In the genomic region with DNA sequence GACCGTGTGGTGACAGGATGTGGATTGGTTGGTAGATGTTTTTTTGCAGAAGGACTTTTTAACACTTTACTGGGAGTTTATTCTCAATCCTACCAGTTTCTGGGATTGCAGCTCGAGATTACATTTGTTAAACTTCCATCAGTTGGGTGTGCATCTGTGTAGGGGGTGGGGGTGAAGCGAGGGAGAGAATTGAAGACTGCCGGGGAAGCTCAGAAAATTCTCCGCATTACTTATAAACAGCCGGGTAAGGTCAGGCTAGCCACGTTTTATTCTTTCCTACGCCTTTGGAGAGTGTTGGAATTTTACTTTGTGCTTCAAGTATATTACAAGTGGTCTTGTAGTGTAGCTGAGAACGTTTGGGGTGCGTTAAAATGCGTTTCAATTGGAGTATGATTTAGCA, we compare ENCODE assay signal across 8 cellular contexts. TPM values are rescaled to one million over a fixed set of nuclear protein-coding genes. Genes with fewer than 3 reads are reported as not detected.
A peak's percentile ranks its signal among the peaks of the same experiment; 100 is the strongest.
DNase-seq lines count a peak whose midpoint lies in the region; ATAC-seq and TF ChIP-seq lines count a peak whose summit lies in the region.

No MANE protein-coding gene starts in this region.

- H3K4me3 ChIP-seq in SJCRH30 (peak overlapping the region; percentile 97), fibroblast of mammary gland (ENCODE audit: control insufficient read depth, low read depth, low read length) (peak overlapping the region; percentile 81), sigmoid colon (peak overlapping the region; percentile 47 to 85 (median 74))

- DNase-seq in GM13977 (ENCODE audit: low spot score) (peak; percentile 20), SJCRH30 (peak in 1 of 2 experiments; percentile 11), fibroblast of mammary gland (ENCODE audit: low read depth) (no peak), sigmoid colon (no peak), GM13976 (ENCODE audit: low spot score) (no peak), NCI-H2227 treated with DMSO at 0.1 percent for 48 hours (lab: John Stamatoyannopoulos, UW) (no peak)

- intact Hi-C loops in sigmoid colon (cut with DNase I), result loop anchor here (5.0 to 10.0 kb wide), 3 partner anchors 90 to 1100 kb away; partner anchors contain the start of genes GSDME and IGF2BP3

- in situ Hi-C loops in GM13977 (cut with MboI; ENCODE audit: low pct_unique_long_range_greater_than_20kb, low sequenced_read_pairs, unreplicated experiment) (no loop called here), GM13976 (cut with MboI; ENCODE audit: low sequenced_read_pairs, unreplicated experiment) (loop anchor here (10.0 kb wide), 1 partner anchor 160 kb away; no protein-coding TSS in a partner anchor)

- 20 to 21% methylated on average over 11 of the region's 11 CpGs for WGBS in sigmoid colon, 2 donors

- H3K36me3 ChIP-seq in SJCRH30 (0 out of 2 replicates have a peak, but pooled peaks cover 2% of the 10 kb centered on the region), sigmoid colon (no peaks in the 10 kb centered on the region)

- no peak for ATAC-seq in HG02840 (IDR thresholded peaks at IDR 0.05; ENCODE audit: low FRiP score, unreplicated experiment)
- ATAC-seq in GM18520 (IDR thresholded peaks at IDR 0.05; ENCODE audit: unreplicated experiment), result no peak

- no peak for TF ChIP-seq EP300 in sigmoid colon (IDR thresholded peaks at IDR 0.05)

- H3K9me3 ChIP-seq in SJCRH30 (replicated peaks) (no peaks in the 10 kb centered on the region), sigmoid colon (no peaks in the 10 kb centered on the region)

- H3K27ac ChIP-seq in SJCRH30 (peak overlapping the region; percentile 38), sigmoid colon (peak overlapping the region; percentile 72 to 83 (median 80))

- H3K4me1 ChIP-seq in SJCRH30, result no peaks in the 10 kb centered on the region
- peaks cover 0 to 14% (median 9%) of the 10 kb centered on the region in 4 donors for H3K4me1 ChIP-seq in sigmoid colon

- no peak for TF ChIP-seq POLR2A in sigmoid colon (IDR thresholded peaks at IDR 0.05)

- H3K27me3 ChIP-seq in SJCRH30, result peaks cover 11% of the 10 kb centered on the region; the same call in 1 of the 2 replicates
- H3K27me3 ChIP-seq in sigmoid colon, result no peaks in the 10 kb centered on the region

- TF ChIP-seq CTCF in GM13977 (IDR thresholded peaks at IDR 0.05; ENCODE audit: extremely low read depth, insufficient read depth, missing control alignments), result no peak
- no peak for TF ChIP-seq CTCF in fibroblast of mammary gland (conservative IDR thresholded peaks at IDR 0.05; ENCODE audit: control insufficient read depth, insufficient read depth, low read depth, low read length)
- TF ChIP-seq CTCF in sigmoid colon (IDR thresholded peaks at IDR 0.05), result no peak
- no peak for TF ChIP-seq CTCF in GM13976 (IDR thresholded peaks at IDR 0.05; ENCODE audit: borderline replicate concordance, control extremely low read depth, extremely low read depth, insufficient read depth, missing control alignments)

RNA-seq across cellular contexts. Expression of gene PALS2, which starts 1.1 kb away (rescaled TPM):
- total RNA-seq in SJCRH30 (2014; rRNA removed; shearing (Covaris generic)), result 54.4 and 55.1 TPM in 2 replicates
- 10 to 100 TPM in 1 of 4 donors, 1 to 10 TPM in 3; 6.9 to 14.2 (median 7.7) TPM for total RNA-seq in sigmoid colon
- 1 to 10 TPM in 2 of 3 donors, under 1 TPM in 1; 0.60 to 2.9 (median 1.2) TPM for polyA plus RNA-seq in sigmoid colon
